7 cellular contexts compared by ENCODE assay signal in the genomic region with DNA sequence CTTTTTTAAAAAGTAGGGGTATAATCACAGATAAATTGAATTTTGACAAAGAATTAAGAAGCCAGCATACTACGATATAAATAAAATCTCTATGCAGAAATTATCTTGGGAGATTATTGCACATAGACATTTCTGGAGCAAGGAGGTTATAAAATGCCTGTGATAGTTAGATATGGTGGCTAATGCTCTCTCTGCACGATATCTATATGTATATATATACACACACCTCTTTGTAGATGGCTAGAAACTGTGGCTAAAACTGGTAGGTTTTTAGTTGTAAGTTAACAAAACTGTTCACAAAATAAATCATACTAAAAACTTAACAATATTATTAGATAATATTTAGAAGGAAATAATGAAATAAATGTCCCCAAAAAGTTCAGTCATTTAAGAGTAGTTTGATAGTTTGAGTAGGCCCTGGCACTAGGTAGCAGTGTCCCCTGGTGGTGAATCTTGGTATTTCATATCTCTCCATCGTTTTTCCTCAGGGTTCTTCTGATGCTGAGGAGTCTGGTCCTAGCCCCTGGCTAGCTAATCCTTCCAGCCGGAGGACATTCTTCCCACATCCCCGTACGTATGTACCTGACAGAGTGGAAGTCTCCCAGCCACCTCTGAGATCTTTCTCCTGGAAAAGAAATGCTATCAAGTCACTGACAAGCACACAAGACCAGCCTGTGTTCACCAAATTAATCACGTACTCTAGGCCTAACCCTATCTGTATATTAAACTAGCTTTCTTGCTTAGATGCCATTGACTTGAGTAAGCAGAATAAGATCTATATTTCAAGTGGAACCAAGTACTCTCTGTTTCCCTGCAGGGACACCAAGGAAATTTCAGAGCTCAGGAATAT. TPM values are rescaled to one million over a fixed set of nuclear protein-coding genes. Genes with fewer than 3 reads are reported as not detected.
DNase-seq lines count a peak whose midpoint lies in the region; ATAC-seq, FAIRE-seq and TF ChIP-seq lines count a peak whose summit lies in the region.

No MANE protein-coding gene starts in this region.

- DNase-seq in D721Med (ENCODE audit: insufficient read length, low spot score) (no peak), H9 (peak; percentile 44), SJSA1 (ENCODE audit: low read depth in 1 of 2, low spot score in 2 of 2) (peak; percentile 38 to 51), NCI-H1436 (lab: John Stamatoyannopoulos, UW) (no peak)
- peak; percentile 17 to 43 (median 19) for DNase-seq in effector memory CD8-positive, alpha-beta T cell
- DNase-seq in naive thymus-derived CD4-positive, alpha-beta T cell = peak in 5 of 9 donors; percentile 28 to 49 (median 39)
- DNase-seq in T-helper 2 cell treated with Interferon-gamma antibody and Interleukin-4, amounts not matched to agents 5 μg/mL and 100 μg/mL, for 36 hours (ENCODE audit: low spot score) = no peak

- H3K23me2 ChIP-seq in H9 (ENCODE audit: insufficient read length, low read depth, low read length, poor library complexity, severe bottlenecking) = no peaks in the 10 kb centered on the region

- no peak overlapping the region for H3K4me2 ChIP-seq in H9 (ENCODE audit: insufficient read depth, insufficient read length, low read length)

- no peaks in the 10 kb centered on the region for H3K27me3 Mint-ChIP-seq in H9 (ENCODE audit: low read depth)
- peaks cover 0 to 6% of the 10 kb centered on the region in 2 donors for H3K27me3 Mint-ChIP-seq in effector memory CD8-positive, alpha-beta T cell
- peaks cover 0 to 8% (median 0%) of the 10 kb centered on the region in 5 donors for H3K27me3 Mint-ChIP-seq in naive thymus-derived CD4-positive, alpha-beta T cell
- peaks cover 4% of the 10 kb centered on the region for H3K27me3 Mint-ChIP-seq in T-helper 2 cell treated with Interferon-gamma antibody and Interleukin-4, amounts not matched to agents 5 μg/mL and 100 μg/mL, for 36 hours (ENCODE audit: low read depth)

- H3K27me3 ChIP-seq in H9 (ENCODE audit: insufficient read depth, low read length) (no peaks in the 10 kb centered on the region), SJSA1 (replicated peaks) (peaks cover 8% of the 10 kb centered on the region)
- H3K27me3 ChIP-seq in naive thymus-derived CD4-positive, alpha-beta T cell (ENCODE audit: control insufficient read depth in 2 of 2, insufficient read depth in 2 of 2, low read length in 2 of 2) = no peaks in the 10 kb centered on the region

- no peak overlapping the region for H4K91ac ChIP-seq in H9 (ENCODE audit: insufficient read length, low read depth, low read length)

- no peak overlapping the region for H2AFZ ChIP-seq in H9 (ENCODE audit: low read length)

- H4K20me1 ChIP-seq in H9 (ENCODE audit: control insufficient read depth, insufficient read depth, insufficient read length) = no peaks in the 10 kb centered on the region

- no peak overlapping the region for H2BK15ac ChIP-seq in H9 (ENCODE audit: low read depth, low read length)

- no peak overlapping the region for H3K18ac ChIP-seq in H9 (ENCODE audit: insufficient read length, low read depth, low read length)

- H3K27ac Mint-ChIP-seq in H9 = no peak overlapping the region; a peak in 1 of 7 replicates
- H3K27ac Mint-ChIP-seq in effector memory CD8-positive, alpha-beta T cell = no peak overlapping the region
- H3K27ac Mint-ChIP-seq in naive thymus-derived CD4-positive, alpha-beta T cell = no peak overlapping the region
- H3K27ac Mint-ChIP-seq in T-helper 2 cell treated with Interferon-gamma antibody and Interleukin-4, amounts not matched to agents 5 μg/mL and 100 μg/mL, for 36 hours = no peak overlapping the region

- no peak for FAIRE-seq in D721Med (lab: Jason Lieb, UNC)

- no peaks in the 10 kb centered on the region for H3K9me3 Mint-ChIP-seq in H9
- no peaks in the 10 kb centered on the region for H3K9me3 Mint-ChIP-seq in effector memory CD8-positive, alpha-beta T cell
- H3K9me3 Mint-ChIP-seq in naive thymus-derived CD4-positive, alpha-beta T cell = no peaks in the 10 kb centered on the region
- peaks cover 6% of the 10 kb centered on the region for H3K9me3 Mint-ChIP-seq in T-helper 2 cell treated with Interferon-gamma antibody and Interleukin-4, amounts not matched to agents 5 μg/mL and 100 μg/mL, for 36 hours

- H2BK120ac ChIP-seq in H9 (ENCODE audit: low read depth, low read length, poor library complexity, severe bottlenecking) = no peak overlapping the region

- no peaks in the 10 kb centered on the region for H3K36me3 Mint-ChIP-seq in H9 (ENCODE audit: insufficient read depth in 1 of 3, low read depth in 3 of 3)
- H3K36me3 Mint-ChIP-seq in effector memory CD8-positive, alpha-beta T cell (ENCODE audit: insufficient read depth) = no peaks in the 10 kb centered on the region
- H3K36me3 Mint-ChIP-seq in naive thymus-derived CD4-positive, alpha-beta T cell = peaks cover 0 to 3% (median 0%) of the 10 kb centered on the region in 5 donors
- no peaks in the 10 kb centered on the region for H3K36me3 Mint-ChIP-seq in T-helper 2 cell treated with Interferon-gamma antibody and Interleukin-4, amounts not matched to agents 5 μg/mL and 100 μg/mL, for 36 hours (ENCODE audit: low read depth)

- intact Hi-C loops in naive thymus-derived CD4-positive, alpha-beta T cell (cut with micrococcal nuclease) = no loop called here

- no peak overlapping the region for H3K23ac ChIP-seq in H9 (ENCODE audit: insufficient read length, low read depth, low read length)

- no peak overlapping the region for H2BK12ac ChIP-seq in H9 (ENCODE audit: insufficient read length, low read depth, low read length)

- H3K14ac ChIP-seq in H9 (ENCODE audit: insufficient read depth, low read length) = no peak overlapping the region

- H3K4me3 Mint-ChIP-seq in H9 = no peak overlapping the region
- no peak overlapping the region for H3K4me3 Mint-ChIP-seq in effector memory CD8-positive, alpha-beta T cell
- no peak overlapping the region for H3K4me3 Mint-ChIP-seq in naive thymus-derived CD4-positive, alpha-beta T cell
- no peak overlapping the region for H3K4me3 Mint-ChIP-seq in T-helper 2 cell treated with Interferon-gamma antibody and Interleukin-4, amounts not matched to agents 5 μg/mL and 100 μg/mL, for 36 hours

- H3K4ac ChIP-seq in H9 (ENCODE audit: low read depth, low read length) = no peak overlapping the region

- H2AK5ac ChIP-seq in H9 (ENCODE audit: insufficient read length, low read length) = no peak overlapping the region

- H3K36me3 ChIP-seq in SJSA1 = no peaks in the 10 kb centered on the region; the same call in 1 of the 2 replicates
- no peaks in the 10 kb centered on the region for H3K36me3 ChIP-seq in naive thymus-derived CD4-positive, alpha-beta T cell (ENCODE audit: control insufficient read depth in 2 of 3, insufficient read depth in 3 of 3, low read length in 3 of 3)

- H3K27ac ChIP-seq in H9 (ENCODE audit: insufficient read length, low read depth, low read length) = no peak overlapping the region
- H3K27ac ChIP-seq in SJSA1 = no peak overlapping the region
- no peak overlapping the region for H3K27ac ChIP-seq in naive thymus-derived CD4-positive, alpha-beta T cell (ENCODE audit: low read depth, low read length)

- no peak overlapping the region for H2BK20ac ChIP-seq in H9 (ENCODE audit: low read depth, low read length, poor library complexity, severe bottlenecking)

- no peak overlapping the region for H2BK5ac ChIP-seq in H9 (ENCODE audit: insufficient read length, low read length)

- H3K4me1 Mint-ChIP-seq in H9 = no peaks in the 10 kb centered on the region
- peaks cover 3 to 5% of the 10 kb centered on the region in 2 donors for H3K4me1 Mint-ChIP-seq in effector memory CD8-positive, alpha-beta T cell (ENCODE audit: low read depth in 2 of 2)
- H3K4me1 Mint-ChIP-seq in naive thymus-derived CD4-positive, alpha-beta T cell = peaks cover 9 to 10% (median 10%) of the 10 kb centered on the region in 7 donors
- peaks cover 8% of the 10 kb centered on the region for H3K4me1 Mint-ChIP-seq in T-helper 2 cell treated with Interferon-gamma antibody and Interleukin-4, amounts not matched to agents 5 μg/mL and 100 μg/mL, for 36 hours (ENCODE audit: low read depth)

- H4K8ac ChIP-seq in H9 (replicated peaks; ENCODE audit: insufficient read length, low read depth, low read length) = no peak overlapping the region

- H3K79me1 ChIP-seq in H9 (ENCODE audit: insufficient read depth, low read depth, low read length, poor library complexity, severe bottlenecking) = no peaks in the 10 kb centered on the region

- peak; percentile 65 for TF ChIP-seq CTCF in D721Med (IDR thresholded peaks at IDR 0.05; ENCODE audit: insufficient read depth, missing control alignments)
- TF ChIP-seq CTCF in H9 (conservative IDR thresholded peaks at IDR 0.05) = peak; percentile 96

- no peak overlapping the region for H3K4me3 ChIP-seq in SJSA1
- no peak overlapping the region for H3K4me3 ChIP-seq in naive thymus-derived CD4-positive, alpha-beta T cell (ENCODE audit: low read length)

- ATAC-seq in effector memory CD8-positive, alpha-beta T cell (replicated peaks) = peak; percentile 43
- ATAC-seq in naive thymus-derived CD4-positive, alpha-beta T cell = peak; percentile 55

- H3K56ac ChIP-seq in H9 (ENCODE audit: insufficient read length, low read depth, low read length) = no peak overlapping the region

- H3K4me1 ChIP-seq in H9 (ENCODE audit: insufficient read depth, low read length) (no peaks in the 10 kb centered on the region), SJSA1 (replicated peaks) (no peaks in the 10 kb centered on the region)
- H3K4me1 ChIP-seq in naive thymus-derived CD4-positive, alpha-beta T cell (ENCODE audit: control insufficient read depth in 2 of 2, insufficient read depth in 2 of 2, low read length in 2 of 2) = no peaks in the 10 kb centered on the region

- H3K9ac ChIP-seq in H9 (ENCODE audit: extremely low read depth, insufficient read length, low read length) = no peak overlapping the region

- H3T11ph ChIP-seq in H9 (ENCODE audit: low read length) = no peak overlapping the region

- no peaks in the 10 kb centered on the region for H3K79me2 ChIP-seq in H9 (ENCODE audit: insufficient read depth, low read length)

- H4K5ac ChIP-seq in H9 (ENCODE audit: insufficient read length, low read depth, low read length) = no peak overlapping the region

- CTCF ChIA-PET in naive thymus-derived CD4-positive, alpha-beta T cell (lab: Charles Lee) = interaction anchor here (0.6 to 1.4 kb wide), 3 partner anchors 10 to 210 kb away, joined by 3 to 4 read pairs (median 4); no protein-coding TSS in a partner anchor

- POLR2A ChIA-PET in naive thymus-derived CD4-positive, alpha-beta T cell (lab: Charles Lee) = no interaction called here

- WGBS in H9 (ENCODE audit: extremely low coverage, insufficient read length, low lambda C conversion rate) = no CpG with 5 or more reads among the region's 7 CpGs

- H3K9me3 ChIP-seq in H9 (ENCODE audit: control insufficient read depth, low read depth, low read length) = no peaks in the 10 kb centered on the region
- no peaks in the 10 kb centered on the region for H3K9me3 ChIP-seq in SJSA1 (replicated peaks)
- H3K9me3 ChIP-seq in naive thymus-derived CD4-positive, alpha-beta T cell (ENCODE audit: control insufficient read depth in 2 of 3, low read length in 3 of 3) = no peaks in the 10 kb centered on the region

RNA-seq across cellular contexts. Expression of a gene that starts 32.2 kb away (rescaled TPM):
- total RNA-seq in H9 (2021) = 7.5 and 7.9 TPM in 2 replicates
- not detected in 2 replicates for total RNA-seq in SJSA1 (2014; rRNA removed; shearing (Covaris generic))
- total RNA-seq in naive thymus-derived CD4-positive, alpha-beta T cell = not detected
- polyA plus RNA-seq in naive thymus-derived CD4-positive, alpha-beta T cell = not detected

RNA-seq across cellular contexts. Expression of a gene that starts 35.3 kb away (rescaled TPM):
- not detected in 2 replicates for total RNA-seq in H9 (2021)
- total RNA-seq in SJSA1 (2014; rRNA removed; shearing (Covaris generic)) = not detected in 2 replicates
- total RNA-seq in naive thymus-derived CD4-positive, alpha-beta T cell = not detected
- polyA plus RNA-seq in naive thymus-derived CD4-positive, alpha-beta T cell = not detected

Comparison
In these comparisons a context has a peak if more than half of its experiments do, and no peak if none do; other contexts are left out.
1. DNase-seq: peak in H9 (single experiment), SJSA1 (2 of 2), effector memory CD8-positive, alpha-beta T cell (3 of 3) and naive thymus-derived CD4-positive, alpha-beta T cell (5 of 9); none in D721Med (single experiment), NCI-H1436 (single experiment) and T-helper 2 cell treated with Interferon-gamma antibody and Interleukin-4, amounts not matched to agents 5 μg/mL and 100 μg/mL, for 36 hours (single experiment).